9 cellular contexts compared by ENCODE assay signal in genomic region chr11:64925536-64926449, GRCh38. TPM values are rescaled to one million over a fixed set of nuclear protein-coding genes. Genes with fewer than 3 reads are reported as not detected.
DNase-seq lines count a peak whose midpoint lies in the region; ATAC-seq and TF ChIP-seq lines count a peak whose summit lies in the region.
"Had no signal": no experiment of that assay in that cellular context is flagged by ENCODE, and none has a peak within 500 bp of the region (broad histone marks: within the 10 kb centered on the region; RNA-seq: fewer than 3 reads in every experiment).

No MANE protein-coding gene starts in this region.

- POLR2A ChIA-PET in MCF 10A (lab: Yijun Ruan, JAX): interaction anchor here (0.5 to 2.4 kb wide), 5 partner anchors 10 to 88 kb away, joined by 3 to 10 read pairs (median 3); partner anchors contain the start of genes ARL2 and ATG2A

- H3K4me3 ChIP-seq in cardiac muscle cell (peak overlapping the region; percentile 95), mesodermal cell (ENCODE audit: extremely low read depth, insufficient read depth, low read length, poor library complexity, severe bottlenecking) (peak overlapping the region; percentile 82), upper lobe of right lung (peak overlapping the region; percentile 99)

- 82 to 91% methylated on average over 7 to 11 of the region's 24 CpGs for WGBS in mesodermal cell (ENCODE audit: insufficient coverage in 2 of 2), 2 experiments

- BruUV-seq in MCF 10A (replicated peaks; lab: Mats Ljungman, UMichigan): no TSS peak

- peaks cover 37% of the 10 kb centered on the region for H3K36me3 Mint-ChIP-seq in MCF 10A (ENCODE audit: insufficient read depth, unreplicated experiment)

- H3K4me3 Mint-ChIP-seq in MCF 10A (ENCODE audit: unreplicated experiment): peak overlapping the region; percentile 98

- H3K27me3 Mint-ChIP-seq in MCF 10A (ENCODE audit: insufficient read depth, unreplicated experiment): no peaks in the 10 kb centered on the region

- H3K27ac Mint-ChIP-seq in MCF 10A (ENCODE audit: low read depth, unreplicated experiment): peak overlapping the region; percentile 98

- H3K9me3 ChIP-seq in cardiac muscle cell (ENCODE audit: low read depth): no peaks in the 10 kb centered on the region
- H3K9me3 ChIP-seq in mesodermal cell (ENCODE audit: control insufficient read depth, low read length): no peaks in the 10 kb centered on the region
- H3K9me3 ChIP-seq in upper lobe of right lung: no peaks in the 10 kb centered on the region

- intact Hi-C loops in left ventricle myocardium superior (cut with micrococcal nuclease) (no loop called here), MCF 10A (cut with micrococcal nuclease) (loop anchor here (2.0 kb wide), 2 partner anchors 71 to 81 kb away; no protein-coding TSS in a partner anchor), upper lobe of right lung (cut with DNase I) (loop anchor here (10.0 kb wide), 1 partner anchor 69 kb away; the partner anchor contains the start of gene BATF2)

- H3K36me3 ChIP-seq in cardiac muscle cell (peaks cover 6% of the 10 kb centered on the region), mesodermal cell (ENCODE audit: control insufficient read depth, insufficient read depth, low read length) (peaks cover 14% of the 10 kb centered on the region), upper lobe of right lung (peaks cover 24% of the 10 kb centered on the region)

- H3K9me3 Mint-ChIP-seq in MCF 10A (ENCODE audit: unreplicated experiment): no peaks in the 10 kb centered on the region

- H3K4me1 ChIP-seq in cardiac muscle cell (ENCODE audit: low read depth) (peaks cover 8% of the 10 kb centered on the region), mesodermal cell (ENCODE audit: control insufficient read depth, insufficient read depth, low read length, poor library complexity, severe bottlenecking) (peaks cover 13% of the 10 kb centered on the region), upper lobe of right lung (peaks cover 18% of the 10 kb centered on the region)

- no peaks in the 10 kb centered on the region for H3K27me3 ChIP-seq in cardiac muscle cell
- H3K27me3 ChIP-seq in upper lobe of right lung: no peaks in the 10 kb centered on the region

- CTCF ChIA-PET in MCF 10A (lab: Yijun Ruan, JAX): interaction anchor here (0.9 to 2.3 kb wide), 2 partner anchors 89 kb away, joined by 4 to 8 read pairs; partner anchors contain the start of gene ARL2

- ATAC-seq in left ventricle myocardium superior (no peak), upper lobe of right lung (no peak), GM18861 (IDR thresholded peaks at IDR 0.05; ENCODE audit: unreplicated experiment) (no peak)

- TF ChIP-seq CTCF in cardiac muscle cell (IDR thresholded peaks at IDR 0.05; ENCODE audit: low read depth, low read length) (no peak), MCF 10A (IDR thresholded peaks at IDR 0.05; ENCODE audit: unreplicated experiment) (no peak), upper lobe of right lung (IDR thresholded peaks at IDR 0.05) (no peak)

- DNase-seq in cardiac muscle cell (ENCODE audit: low read depth in 1 of 2, low spot score in 1 of 2): no peak
- DNase-seq in left ventricle myocardium superior: no peak
- no peak for DNase-seq in MCF 10A (ENCODE audit: unreplicated experiment)
- DNase-seq in upper lobe of right lung: peak; percentile 67
- DNase-seq in epidermal melanocyte (ENCODE audit: insufficient read length, low spot score): no peak
- no peak for DNase-seq in superior temporal gyrus (ENCODE audit: extremely low spot score)
- DNase-seq: DMS79 treated with DMSO at 0.1 percent for 48 hours had no signal

- peaks cover 14% of the 10 kb centered on the region for H3K4me1 Mint-ChIP-seq in MCF 10A (ENCODE audit: insufficient read depth, unreplicated experiment)

- H3K27ac ChIP-seq in cardiac muscle cell (no peak overlapping the region), mesodermal cell (ENCODE audit: low read depth, low read length, severe bottlenecking) (no peak overlapping the region), upper lobe of right lung (no peak overlapping the region)

RNA-seq across cellular contexts. Expression of gene PPP2R5B, which starts 1.3 kb away (rescaled TPM):
- total RNA-seq in cardiac muscle cell (26.2 and 29.2 TPM in 2 replicates), left ventricle myocardium superior (18.4 TPM), MCF 10A (2022) (38.0 and 48.0 TPM in 2 replicates), upper lobe of right lung (29.4 TPM)
- polyA plus RNA-seq in cardiac muscle cell: 29.2 and 30.7 TPM in 2 replicates
- 17.9 TPM for polyA plus RNA-seq in mesodermal cell (2013, experiment 1 of 2)
- 15.3 TPM for polyA plus RNA-seq in mesodermal cell (2013, experiment 2 of 2)

RNA-seq across cellular contexts. Expression of gene ATG2A, which starts 8.8 kb away (rescaled TPM):
- total RNA-seq in cardiac muscle cell (33.9 and 36.2 TPM in 2 replicates), left ventricle myocardium superior (13.0 TPM), MCF 10A (2022) (28.7 and 29.9 TPM in 2 replicates), upper lobe of right lung (23.2 TPM)
- 8.1 and 13.3 TPM in 2 replicates for polyA plus RNA-seq in cardiac muscle cell
- 13.8 TPM for polyA plus RNA-seq in mesodermal cell (2013, experiment 1 of 2)
- 11.5 TPM for polyA plus RNA-seq in mesodermal cell (2013, experiment 2 of 2)

RNA-seq across cellular contexts. Expression of gene GPHA2, which starts 9.9 kb away (rescaled TPM):
- total RNA-seq in cardiac muscle cell (not detected in 2 replicates), left ventricle myocardium superior (not detected), MCF 10A (2022) (not detected in 2 replicates), upper lobe of right lung (not detected)
- 0.60 TPM in 1 of 2 replicates, not detected in the other for polyA plus RNA-seq in cardiac muscle cell
- not detected for polyA plus RNA-seq in mesodermal cell (2013, experiment 1 of 2)
- polyA plus RNA-seq in mesodermal cell (2013, experiment 2 of 2): not detected

RNA-seq across cellular contexts. Expression of gene MAJIN, which starts 46.1 kb away (rescaled TPM):
- total RNA-seq in cardiac muscle cell (not detected in 2 replicates), left ventricle myocardium superior (not detected), MCF 10A (2022) (not detected in 2 replicates), upper lobe of right lung (not detected)
- 0.06 TPM in 1 of 2 replicates, not detected in the other for polyA plus RNA-seq in cardiac muscle cell
- polyA plus RNA-seq in mesodermal cell (2013, experiment 1 of 2): not detected
- polyA plus RNA-seq in mesodermal cell (2013, experiment 2 of 2): not detected

RNA-seq across cellular contexts. Expression of gene EHD1, which starts 47.4 kb away (rescaled TPM):
- total RNA-seq in cardiac muscle cell (119 and 160 TPM in 2 replicates), left ventricle myocardium superior (52.5 TPM), MCF 10A (2022) (67.9 and 80.6 TPM in 2 replicates), upper lobe of right lung (94.6 TPM)
- 57.4 and 70.0 TPM in 2 replicates for polyA plus RNA-seq in cardiac muscle cell
- 41.5 TPM for polyA plus RNA-seq in mesodermal cell (2013, experiment 1 of 2)
- polyA plus RNA-seq in mesodermal cell (2013, experiment 2 of 2): 36.3 TPM
